16 cellular contexts compared by ENCODE assay signal in genomic region chr10:34292675-34293074, GRCh38.
A peak's percentile ranks its signal among the peaks of the same experiment; 100 is the strongest.
DNase-seq lines count a peak whose midpoint lies in the region; ATAC-seq lines count a peak whose summit lies in the region.
"Had no signal": no experiment of that assay in that cellular context is flagged by ENCODE, and none has a peak within 500 bp of the region (broad histone marks: within the 10 kb centered on the region; RNA-seq: fewer than 3 reads in every experiment).

No MANE protein-coding gene starts in this region.

- DNase-seq in NCI-H1105 treated with DMSO at 0.1 percent for 48 hours (lab: John Stamatoyannopoulos, UW) (peak; percentile 13), NCI-H1105 (lab: John Stamatoyannopoulos, UW) (no peak), HCEC 1CT (peak; percentile 38), NCI-H524 (lab: John Stamatoyannopoulos, UW) (peak; percentile 0 to 40), fibroblast of peridontal ligament (ENCODE audit: extremely low read depth) (peak; percentile 29), NCI-H345 (lab: John Stamatoyannopoulos, UW) (no peak), NAMALWA (ENCODE audit: low spot score) (no peak)
- DNase-seq: DND-41, GDM1, H9, NCI-H2081, NCI-H774, Peyer's patch, Right ventricle myocardium superior, T-helper 17 cell had no signal

- no peak for ATAC-seq in GM18858 (IDR thresholded peaks at IDR 0.05; ENCODE audit: unreplicated experiment)
- ATAC-seq: T-helper 17 cell had no signal

Comparison
In these comparisons a context has a peak if more than half of its experiments do, and no peak if none do; other contexts are left out.
1. DNase-seq: peak in NCI-H1105 treated with DMSO at 0.1 percent for 48 hours (single experiment), HCEC 1CT (single experiment), NCI-H524 (2 of 2) and fibroblast of peridontal ligament (single experiment); none in NCI-H1105 (single experiment), NCI-H345 (single experiment) and NAMALWA (single experiment).